In the genomic region with DNA sequence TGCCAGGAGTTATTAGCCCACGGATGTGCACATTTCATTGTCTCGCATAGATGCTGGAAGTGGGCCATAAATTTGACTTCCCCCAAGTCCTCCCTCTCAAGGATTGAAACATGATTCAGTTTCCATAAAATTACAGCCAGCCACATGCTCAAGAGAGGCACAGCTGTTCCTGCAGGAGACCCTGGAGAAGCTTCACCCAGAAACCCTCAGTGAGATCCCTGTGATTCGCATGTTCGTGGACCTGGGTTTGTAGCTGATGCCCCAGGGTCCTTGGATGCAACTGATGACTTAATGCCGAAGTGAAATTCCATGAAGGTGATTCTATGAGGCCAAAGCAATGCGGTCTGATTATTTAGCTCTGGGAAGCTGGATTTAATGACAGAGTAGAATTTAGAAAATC, we compare ENCODE assay signal across 25 cellular contexts. TPM values are rescaled to one million over a fixed set of nuclear protein-coding genes. Genes with fewer than 3 reads are reported as not detected.
A peak's percentile ranks its signal among the peaks of the same experiment; 100 is the strongest.
DNase-seq lines count a peak whose midpoint lies in the region; ATAC-seq and TF ChIP-seq lines count a peak whose summit lies in the region.
"Had no signal": no experiment of that assay in that cellular context is flagged by ENCODE, and none has a peak within 500 bp of the region (broad histone marks: within the 10 kb centered on the region; RNA-seq: fewer than 3 reads in every experiment).

No MANE protein-coding gene starts in this region.

- peaks cover 3 to 6% of the 10 kb centered on the region in 2 experiments for H3K4me1 ChIP-seq in trophoblast cell (ENCODE audit: control insufficient read depth in 1 of 2, insufficient read depth in 2 of 2, low read length in 2 of 2)
- H3K4me1 ChIP-seq: BLaER1 treated with 17β-estradiol and CSF1 and Interleukin-3, amounts not matched to agents 10 nM and 100 nM; esophagus muscularis mucosa had no signal

- no peaks in the 10 kb centered on the region for H3K27me3 ChIP-seq in trophoblast cell (ENCODE audit: insufficient read depth, low read length)
- H3K27me3 ChIP-seq: BLaER1 treated with 17β-estradiol and CSF1 and Interleukin-3, amounts not matched to agents 10 nM and 100 nM; esophagus muscularis mucosa had no signal

- H3K27me3 Mint-ChIP-seq in HFFc6 (ENCODE audit: insufficient read depth): peaks cover 2% of the 10 kb centered on the region; the same call in 1 of the 2 replicates
- H3K27me3 Mint-ChIP-seq in activated naive CD8-positive, alpha-beta T cell treated with anti-CD3 and anti-CD28 coated beads, Interleukin-2, amount 50 U/mL, for 24 hours: no peaks in the 10 kb centered on the region
- H3K27me3 Mint-ChIP-seq: activated CD4-positive, alpha-beta T cell treated with anti-CD3 and anti-CD28 coated beads, Interleukin-2, amount 10 ng/mL, durations not matched to agents 7 days and 5 days had no signal

- no peak overlapping the region for H3K4ac ChIP-seq in trophoblast cell (ENCODE audit: low read depth, low read length)

- no peaks in the 10 kb centered on the region for H3K36me3 Mint-ChIP-seq in HFFc6 (ENCODE audit: low read depth)
- no peaks in the 10 kb centered on the region for H3K36me3 Mint-ChIP-seq in activated naive CD8-positive, alpha-beta T cell treated with anti-CD3 and anti-CD28 coated beads, Interleukin-2, amount 50 U/mL, for 24 hours (ENCODE audit: low read depth)

- H4K8ac ChIP-seq in trophoblast cell (ENCODE audit: low read depth, low read length): no peak overlapping the region

- H3K9me3 Mint-ChIP-seq in HFFc6: no peaks in the 10 kb centered on the region
- H3K9me3 Mint-ChIP-seq in activated naive CD8-positive, alpha-beta T cell treated with anti-CD3 and anti-CD28 coated beads, Interleukin-2, amount 50 U/mL, for 24 hours: no peaks in the 10 kb centered on the region
- H3K9me3 Mint-ChIP-seq: activated CD4-positive, alpha-beta T cell treated with anti-CD3 and anti-CD28 coated beads, Interleukin-2, amount 10 ng/mL, durations not matched to agents 7 days and 5 days had no signal

- H2BK12ac ChIP-seq in trophoblast cell (ENCODE audit: low read length): no peak overlapping the region

- H2AFZ ChIP-seq in trophoblast cell (ENCODE audit: insufficient read depth, low read length, poor library complexity): no peak overlapping the region

- peak overlapping the region; percentile 24 for H4K91ac ChIP-seq in trophoblast cell (ENCODE audit: low read depth, low read length)

- no peak overlapping the region for H3K18ac ChIP-seq in trophoblast cell (ENCODE audit: low read length)

- no peaks in the 10 kb centered on the region for H3K36me3 ChIP-seq in trophoblast cell (ENCODE audit: control insufficient read depth in 1 of 2, insufficient read depth in 2 of 2, low read length in 2 of 2)
- H3K36me3 ChIP-seq: BLaER1 treated with 17β-estradiol and CSF1 and Interleukin-3, amounts not matched to agents 10 nM and 100 nM; esophagus muscularis mucosa; thoracic aorta had no signal

- no peak overlapping the region for H2BK5ac ChIP-seq in trophoblast cell (ENCODE audit: low read depth, low read length, poor library complexity)

- H2BK120ac ChIP-seq in trophoblast cell (ENCODE audit: insufficient read depth, low read length, poor library complexity): peak overlapping the region; percentile 60

- WGBS in trophoblast cell (ENCODE audit: extremely low coverage, insufficient coverage, insufficient read length): no CpG with 5 or more reads among the region's 6 CpGs

- TF ChIP-seq CTCF in HFFc6 (IDR thresholded peaks at IDR 0.05): no peak

- no peak for ATAC-seq in HG02678 (IDR thresholded peaks at IDR 0.05; ENCODE audit: unreplicated experiment)
- no peak for ATAC-seq in activated naive CD8-positive, alpha-beta T cell treated with anti-CD3 and anti-CD28 coated beads, Interleukin-2, amount 50 U/mL, for 24 hours
- ATAC-seq: left ventricle myocardium superior, right cardiac atrium had no signal

- H2AK5ac ChIP-seq in trophoblast cell (ENCODE audit: low read length): no peak overlapping the region

- no peaks in the 10 kb centered on the region for H3K9me3 ChIP-seq in trophoblast cell (ENCODE audit: insufficient read depth, low read depth, low read length)
- H3K9me3 ChIP-seq: BLaER1 treated with 17β-estradiol and CSF1 and Interleukin-3, amounts not matched to agents 10 nM and 100 nM; esophagus muscularis mucosa; thoracic aorta had no signal

- DNase-seq in DMS 273 treated with DMSO at 0.1 percent for 48 hours (lab: John Stamatoyannopoulos, UW) (peak; percentile 4), HFFc6 (peak; percentile 48), astrocyte of the hippocampus (ENCODE audit: low read depth, low spot score) (peak; percentile 14), trophoblast cell (peak; percentile 79 to 93)
- no peak for DNase-seq in activated naive CD8-positive, alpha-beta T cell treated with anti-CD3 and anti-CD28 coated beads, Interleukin-2, amount 50 U/mL, for 24 hours
- DNase-seq in activated naive CD4-positive, alpha-beta T cell treated with Interleukin-2 at 50 U/mL for 16 hours: no peak
- DNase-seq: activated CD4-positive, alpha-beta T cell treated with anti-CD3 and anti-CD28 coated beads, Interleukin-2, amount 10 ng/mL, durations not matched to agents 7 days and 5 days; activated CD8-positive, alpha-beta memory T cell treated with anti-CD3 and anti-CD28 coated beads, Interleukin-2, amount 50 U/mL, for 48 hours; activated gamma-delta T cell; amygdala; caudate nucleus; glutamatergic neuron; left ventricle myocardium superior; NCI-H1105; NCI-H748 treated with DMSO at 0.1 percent for 48 hours; nucleus accumbens; right cardiac atrium; SIG-M5; stimulated activated CD4-positive, alpha-beta T cell treated with anti-CD3 and anti-CD28 coated beads, Interleukin-15, amount 100 ng/mL, for 24 hours had no signal

- no peak overlapping the region for H3K9ac ChIP-seq in trophoblast cell (ENCODE audit: low read length)
- H3K9ac ChIP-seq: BLaER1 treated with 17β-estradiol and CSF1 and Interleukin-3, amounts not matched to agents 10 nM and 100 nM; KMS-11 had no signal

- no peak overlapping the region for H4K12ac ChIP-seq in trophoblast cell (ENCODE audit: low read depth, low read length)

- no peak overlapping the region for H3K23ac ChIP-seq in trophoblast cell (ENCODE audit: low read length)

- H3K79me2 ChIP-seq in trophoblast cell (ENCODE audit: control insufficient read depth, insufficient read depth, low read length, poor library complexity): no peaks in the 10 kb centered on the region

- H3K4me2 ChIP-seq in trophoblast cell (ENCODE audit: low read length): no peak overlapping the region
- H3K4me2 ChIP-seq: BLaER1 treated with 17β-estradiol and CSF1 and Interleukin-3, amounts not matched to agents 10 nM and 100 nM; KMS-11 had no signal

- H3K4me1 Mint-ChIP-seq in HFFc6 (ENCODE audit: low read depth): peaks cover 25% of the 10 kb centered on the region
- H3K4me1 Mint-ChIP-seq in activated naive CD8-positive, alpha-beta T cell treated with anti-CD3 and anti-CD28 coated beads, Interleukin-2, amount 50 U/mL, for 24 hours: no peaks in the 10 kb centered on the region
- H3K4me1 Mint-ChIP-seq: activated CD4-positive, alpha-beta T cell treated with anti-CD3 and anti-CD28 coated beads, Interleukin-2, amount 10 ng/mL, durations not matched to agents 7 days and 5 days had no signal

- no peak overlapping the region for H3K27ac Mint-ChIP-seq in HFFc6
- no peak overlapping the region for H3K27ac Mint-ChIP-seq in activated naive CD8-positive, alpha-beta T cell treated with anti-CD3 and anti-CD28 coated beads, Interleukin-2, amount 50 U/mL, for 24 hours
- H3K27ac Mint-ChIP-seq: activated CD4-positive, alpha-beta T cell treated with anti-CD3 and anti-CD28 coated beads, Interleukin-2, amount 10 ng/mL, durations not matched to agents 7 days and 5 days had no signal

- H3K27ac ChIP-seq in trophoblast cell (ENCODE audit: low read depth, low read length): no peak overlapping the region
- H3K27ac ChIP-seq: BLaER1 treated with 17β-estradiol and CSF1 and Interleukin-3, amounts not matched to agents 10 nM and 100 nM; esophagus muscularis mucosa; KMS-11; thoracic aorta had no signal

- H3K4me3 Mint-ChIP-seq in HFFc6: no peak overlapping the region
- no peak overlapping the region for H3K4me3 Mint-ChIP-seq in activated naive CD8-positive, alpha-beta T cell treated with anti-CD3 and anti-CD28 coated beads, Interleukin-2, amount 50 U/mL, for 24 hours
- H3K4me3 Mint-ChIP-seq: activated CD4-positive, alpha-beta T cell treated with anti-CD3 and anti-CD28 coated beads, Interleukin-2, amount 10 ng/mL, durations not matched to agents 7 days and 5 days had no signal

- no peak overlapping the region for H3K4me3 ChIP-seq in trophoblast cell (ENCODE audit: low read depth, low read length)
- H3K4me3 ChIP-seq: BLaER1 treated with 17β-estradiol and CSF1 and Interleukin-3, amounts not matched to agents 10 nM and 100 nM; esophagus muscularis mucosa; thoracic aorta had no signal

- H3K14ac ChIP-seq in trophoblast cell (ENCODE audit: low read length): no peak overlapping the region

- H3K79me1 ChIP-seq in trophoblast cell (ENCODE audit: low read length): peaks cover 8% of the 10 kb centered on the region

RNA-seq across cellular contexts. Expression of a gene that starts 24.7 kb away (rescaled TPM):
- total RNA-seq in HFFc6 (2021; fragmentation: NEBNext Ultra II Directional; extraction: Animal tissue kit (Norgen Biotek cat#: 25700)): not detected
- 0.08 TPM in 1 of 2 replicates, not detected in the other for polyA plus RNA-seq in trophoblast cell (2013)
- total RNA-seq: activated CD4-positive, alpha-beta T cell treated with anti-CD3 and anti-CD28 coated beads, Interleukin-2, amount 10 ng/mL, durations not matched to agents 7 days and 5 days; left ventricle myocardium superior; right cardiac atrium; T-helper 1 cell treated with Interleukin-12 subunit alpha and Interleukin-12 subunit beta and Interleukin-4 antibody, amounts not matched to agents 30 ng/mL and 1 ng/mL, for 36 hours had no signal
- polyA plus RNA-seq: right cardiac atrium had no signal

Comparison
In these comparisons a context has a peak if more than half of its experiments do, and no peak if none do; other contexts are left out.
1. DNase-seq: peak in DMS 273 treated with DMSO at 0.1 percent for 48 hours (single experiment), HFFc6 (single experiment), astrocyte of the hippocampus (single experiment) and trophoblast cell (2 of 2); none in activated naive CD8-positive, alpha-beta T cell treated with anti-CD3 and anti-CD28 coated beads, Interleukin-2, amount 50 U/mL, for 24 hours (single experiment) and activated naive CD4-positive, alpha-beta T cell treated with Interleukin-2 at 50 U/mL for 16 hours (single experiment).